ENCODE assay signal across 25 cellular contexts in genomic region chr13:22387899-22388298, GRCh38.
"Had no signal": no experiment of that assay in that cellular context is flagged by ENCODE, and none has a peak within 500 bp of the region (broad histone marks: within the 10 kb centered on the region; RNA-seq: fewer than 3 reads in every experiment).

No MANE protein-coding gene starts in this region.

- H3K79me2 ChIP-seq: hepatocyte had no signal

- ATAC-seq: esophagus mucosa; left lung; lower lobe of right lung; natural killer cell; pancreas; right lobe of liver; stimulated activated effector memory CD8-positive, alpha-beta T cell treated with anti-CD3 and anti-CD28 coated beads, Interleukin-12 subunit alpha, Interleukin-12 subunit beta, amount 100 ng/mL, for 72 hours had no signal

- H3K4me1 ChIP-seq: colonic mucosa, gastrocnemius medialis, left lung, lower lobe of right lung, pancreas, right lobe of liver, stomach, testis, tibial nerve, upper lobe of left lung, uterus had no signal

- H3K27me3 ChIP-seq: colonic mucosa, gastrocnemius medialis, hepatocyte, left lung, neutrophil, pancreas, right lobe of liver, stomach, testis, tibial nerve, upper lobe of left lung, uterus had no signal

- DNase-seq: colonic mucosa; effector CD8-positive, alpha-beta T cell; endodermal cell; foreskin fibroblast; gastrocnemius medialis; head of caudate nucleus; kidney; left lung; lower lobe of right lung; natural killer cell; pancreas; right lobe of liver; stimulated activated CD4-positive, alpha-beta T cell treated with anti-CD3 and anti-CD28 coated beads, Interleukin-2, amount 100 ng/mL, for 24 hours; stimulated activated CD4-positive, alpha-beta T cell treated with anti-CD3 and anti-CD28 coated beads, Interleukin-4, amount 100 ng/mL, for 24 hours; stimulated activated naive CD4-positive, alpha-beta T cell treated with Interleukin-2 at 50 U/mL for 16 hours; stomach; testis; upper lobe of left lung; uterus had no signal

- H3K36me3 ChIP-seq: colonic mucosa, gastrocnemius medialis, left lung, lower lobe of right lung, neutrophil, pancreas, right lobe of liver, stomach, tibial nerve, upper lobe of left lung, uterus had no signal

- H3K9me3 ChIP-seq: colonic mucosa, gastrocnemius medialis, left lung, lower lobe of right lung, neutrophil, pancreas, right lobe of liver, stomach, testis, tibial nerve, upper lobe of left lung, uterus had no signal

- H3K27ac ChIP-seq: colonic mucosa, epithelial cell of prostate, gastrocnemius medialis, hepatocyte, left lung, lower lobe of right lung, neutrophil, pancreas, right lobe of liver, stomach, testis, tibial nerve, upper lobe of left lung, uterus had no signal

- H3K4me3 ChIP-seq: colonic mucosa, gastrocnemius medialis, hepatocyte, left lung, lower lobe of right lung, pancreas, right lobe of liver, stomach, testis, tibial nerve, upper lobe of left lung, uterus had no signal

- H2AFZ ChIP-seq: hepatocyte had no signal

- H3K4me2 ChIP-seq: hepatocyte had no signal
